1 cellular context compared by ENCODE assay signal in the genomic region with DNA sequence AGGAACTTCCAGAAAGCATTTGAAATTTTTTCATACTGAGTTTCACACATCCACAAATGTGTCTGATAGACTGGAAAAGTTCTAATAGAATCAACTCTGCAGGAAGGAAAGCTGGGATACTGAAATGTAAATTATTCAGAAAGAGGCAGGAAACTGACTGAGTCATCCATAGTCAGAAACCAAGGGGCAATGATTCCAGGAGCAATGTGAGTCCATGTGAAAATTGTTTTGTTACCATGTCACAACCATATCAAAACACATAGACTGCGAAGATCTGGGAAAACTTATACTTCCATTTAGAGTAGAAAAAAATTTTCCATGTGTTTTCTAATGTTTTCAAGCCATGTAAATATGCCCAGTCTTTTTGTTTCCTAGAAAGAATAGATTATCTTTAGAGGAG.
TF ChIP-seq lines count a peak whose summit lies in the region.

No MANE protein-coding gene starts in this region.

TF ChIP-seq in endothelial cell of umbilical vein, 7 proteins besides CTCF, POLR2A, EP300 and RAD21:
- no peak for TF ChIP-seq MYC (IDR thresholded peaks at IDR 0.05; ENCODE audit: low read depth, low read length)
- TF ChIP-seq GATA2 (IDR thresholded peaks at IDR 0.05; ENCODE audit: insufficient read depth, insufficient read length, low read depth, low read length): no peak
- peak; percentile 80 for TF ChIP-seq FOS (IDR thresholded peaks at IDR 0.05; ENCODE audit: borderline replicate concordance, insufficient read depth, low read length)
- no peak for TF ChIP-seq EZH2 (IDR thresholded peaks at IDR 0.05; ENCODE audit: borderline replicate concordance, low read depth, low read length, severe bottlenecking)
- TF ChIP-seq JUN (IDR thresholded peaks at IDR 0.05; ENCODE audit: borderline replicate concordance, insufficient read depth, insufficient read length, low read depth): peak; percentile 47
- TF ChIP-seq, protein P1, sequence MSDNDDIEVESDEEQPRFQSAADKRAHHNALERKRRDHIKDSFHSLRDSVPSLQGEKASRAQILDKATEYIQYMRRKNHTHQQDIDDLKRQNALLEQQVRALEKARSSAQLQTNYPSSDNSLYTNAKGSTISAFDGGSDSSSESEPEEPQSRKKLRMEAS (IDR thresholded peaks at IDR 0.05; ENCODE audit: insufficient read depth, insufficient read length): no peak
- TF ChIP-seq POLR2AphosphoS5 (IDR thresholded peaks at IDR 0.05; ENCODE audit: insufficient read depth, low read depth, low read length): no peak
